ENCODE assay signal across 3 cellular contexts in the genomic region with DNA sequence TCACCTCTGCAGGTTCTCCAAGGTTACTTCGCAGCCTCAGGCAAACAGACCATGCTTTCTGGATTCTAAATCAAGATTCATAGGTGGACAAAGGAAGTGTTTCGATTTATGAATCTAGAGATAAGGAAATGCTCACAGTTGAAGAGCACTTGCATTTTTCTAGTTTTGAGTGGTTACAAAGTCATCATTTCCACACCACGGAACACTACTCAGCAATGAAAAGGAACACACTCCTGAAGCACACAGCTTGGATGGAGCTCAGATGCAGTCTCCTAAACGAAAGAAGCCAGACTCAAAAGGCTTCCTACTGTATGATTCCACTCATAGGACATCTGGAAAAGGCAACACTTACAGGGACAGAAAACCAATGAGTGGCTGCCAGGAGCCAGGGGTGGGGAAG.
TF ChIP-seq lines count a peak whose summit lies in the region.

No MANE protein-coding gene starts in this region.

TF ChIP-seq in HepG2, 621 proteins besides CTCF, POLR2A, EP300 and RAD21:
- TF ChIP-seq ATRX (CRISPR knock-in tag; IDR thresholded peaks at IDR 0.05; ENCODE audit: borderline replicate concordance) (no peak), NFATC3 (CRISPR knock-in tag; IDR thresholded peaks at IDR 0.05) (no peak), TBX2 (CRISPR knock-in tag; IDR thresholded peaks at IDR 0.05; ENCODE audit: borderline replicate concordance) (no peak), ZNF292 (CRISPR knock-in tag; IDR thresholded peaks at IDR 0.05; ENCODE audit: borderline replicate concordance, low read depth) (0 out of 2 replicates have a peak, but pooled peaks have one; percentile 9), ZMYM3 (CRISPR knock-in tag; IDR thresholded peaks at IDR 0.05) (0 out of 2 replicates have a peak, but pooled peaks have one; percentile 0), NR2F6 (IDR thresholded peaks at IDR 0.05) (peak; percentile 7; the same call in 1 of the 2 replicates), NR2F6 (CRISPR knock-in tag; IDR thresholded peaks at IDR 0.05) (peak; percentile 1; the same call in 1 of the 2 replicates), ZNF709 (CRISPR knock-in tag; IDR thresholded peaks at IDR 0.05) (no peak)
- TF ChIP-seq, protein P1, sequence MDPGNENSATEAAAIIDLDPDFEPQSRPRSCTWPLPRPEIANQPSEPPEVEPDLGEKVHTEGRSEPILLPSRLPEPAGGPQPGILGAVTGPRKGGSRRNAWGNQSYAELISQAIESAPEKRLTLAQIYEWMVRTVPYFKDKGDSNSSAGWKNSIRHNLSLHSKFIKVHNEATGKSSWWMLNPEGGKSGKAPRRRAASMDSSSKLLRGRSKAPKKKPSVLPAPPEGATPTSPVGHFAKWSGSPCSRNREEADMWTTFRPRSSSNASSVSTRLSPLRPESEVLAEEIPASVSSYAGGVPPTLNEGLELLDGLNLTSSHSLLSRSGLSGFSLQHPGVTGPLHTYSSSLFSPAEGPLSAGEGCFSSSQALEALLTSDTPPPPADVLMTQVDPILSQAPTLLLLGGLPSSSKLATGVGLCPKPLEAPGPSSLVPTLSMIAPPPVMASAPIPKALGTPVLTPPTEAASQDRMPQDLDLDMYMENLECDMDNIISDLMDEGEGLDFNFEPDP (CRISPR knock-in tag; conservative IDR thresholded peaks at IDR 0.05) = 0 out of 2 replicates have a peak, but pooled peaks have one; percentile 79

TF ChIP-seq in K562, 482 proteins besides CTCF, POLR2A, EP300 and RAD21:
- no peak for TF ChIP-seq MEIS2 (IDR thresholded peaks at IDR 0.05; ENCODE audit: partially characterized antibody)
- TF ChIP-seq ZNF146 (CRISPR knock-in tag; IDR thresholded peaks at IDR 0.05; ENCODE audit: unreplicated experiment) = peak; percentile 70
TF ChIP-seq in K562: peak in this region for 1.

TF ChIP-seq in liver, 16 proteins besides CTCF, POLR2A, EP300 and RAD21:
- TF ChIP-seq, protein P2, sequence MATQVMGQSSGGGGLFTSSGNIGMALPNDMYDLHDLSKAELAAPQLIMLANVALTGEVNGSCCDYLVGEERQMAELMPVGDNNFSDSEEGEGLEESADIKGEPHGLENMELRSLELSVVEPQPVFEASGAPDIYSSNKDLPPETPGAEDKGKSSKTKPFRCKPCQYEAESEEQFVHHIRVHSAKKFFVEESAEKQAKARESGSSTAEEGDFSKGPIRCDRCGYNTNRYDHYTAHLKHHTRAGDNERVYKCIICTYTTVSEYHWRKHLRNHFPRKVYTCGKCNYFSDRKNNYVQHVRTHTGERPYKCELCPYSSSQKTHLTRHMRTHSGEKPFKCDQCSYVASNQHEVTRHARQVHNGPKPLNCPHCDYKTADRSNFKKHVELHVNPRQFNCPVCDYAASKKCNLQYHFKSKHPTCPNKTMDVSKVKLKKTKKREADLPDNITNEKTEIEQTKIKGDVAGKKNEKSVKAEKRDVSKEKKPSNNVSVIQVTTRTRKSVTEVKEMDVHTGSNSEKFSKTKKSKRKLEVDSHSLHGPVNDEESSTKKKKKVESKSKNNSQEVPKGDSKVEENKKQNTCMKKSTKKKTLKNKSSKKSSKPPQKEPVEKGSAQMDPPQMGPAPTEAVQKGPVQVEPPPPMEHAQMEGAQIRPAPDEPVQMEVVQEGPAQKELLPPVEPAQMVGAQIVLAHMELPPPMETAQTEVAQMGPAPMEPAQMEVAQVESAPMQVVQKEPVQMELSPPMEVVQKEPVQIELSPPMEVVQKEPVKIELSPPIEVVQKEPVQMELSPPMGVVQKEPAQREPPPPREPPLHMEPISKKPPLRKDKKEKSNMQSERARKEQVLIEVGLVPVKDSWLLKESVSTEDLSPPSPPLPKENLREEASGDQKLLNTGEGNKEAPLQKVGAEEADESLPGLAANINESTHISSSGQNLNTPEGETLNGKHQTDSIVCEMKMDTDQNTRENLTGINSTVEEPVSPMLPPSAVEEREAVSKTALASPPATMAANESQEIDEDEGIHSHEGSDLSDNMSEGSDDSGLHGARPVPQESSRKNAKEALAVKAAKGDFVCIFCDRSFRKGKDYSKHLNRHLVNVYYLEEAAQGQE (IDR thresholded peaks at IDR 0.05) = no peak
- peak in 1 of 2 donors; percentile 5 for TF ChIP-seq RXRA (IDR thresholded peaks at IDR 0.05)
